In genomic region chr10:50624866-50625491, GRCh38 we compare ENCODE assay signal across 8 cellular contexts. TPM values are rescaled to one million over a fixed set of nuclear protein-coding genes. Genes with fewer than 3 reads are reported as not detected.
A peak's percentile ranks its signal among the peaks of the same experiment; 100 is the strongest.
DNase-seq lines count a peak whose midpoint lies in the region; ATAC-seq and TF ChIP-seq lines count a peak whose summit lies in the region.

No MANE protein-coding gene starts in this region.

- intact Hi-C loops in heart left ventricle (cut with DNase I): loop anchor here (1.0 to 10.0 kb wide), 23 partner anchors 48 to 340 kb away; no protein-coding TSS in a partner anchor

- DNase-seq in GM12865 (ENCODE audit: low read depth) (peak; percentile 85), GOT3 (lab: John Stamatoyannopoulos, UW) (peak; percentile 84), Kasumi-1 (lab: John Stamatoyannopoulos, UW) (peak; percentile 90 to 92), SKM-1 treated with dmso at 0.1 percent for 144 hours (lab: John Stamatoyannopoulos, UW; ENCODE audit: unreplicated experiment) (peak; percentile 78), adipocyte (ENCODE audit: low read depth) (peak; percentile 90), heart left ventricle (peak; percentile 70 to 93 (median 89)), pons (ENCODE audit: low spot score) (peak; percentile 83), OCI-M2 (lab: John Stamatoyannopoulos, UW; ENCODE audit: unreplicated experiment) (no peak)

- no peaks in the 10 kb centered on the region for H3K27me3 ChIP-seq in adipocyte (replicated peaks; ENCODE audit: control insufficient read depth, insufficient read depth, low read length)
- no peaks in the 10 kb centered on the region for H3K27me3 ChIP-seq in heart left ventricle

- TF ChIP-seq CTCF in GM12865 (IDR thresholded peaks at IDR 0.05; ENCODE audit: insufficient read depth, low read depth, low read length, missing control alignments): peak; percentile 54
- TF ChIP-seq CTCF in heart left ventricle (IDR thresholded peaks at IDR 0.05): peak; percentile 45 to 79 (median 65)

- H3K9me3 ChIP-seq in adipocyte (ENCODE audit: control insufficient read depth, low read length): no peaks in the 10 kb centered on the region
- no peaks in the 10 kb centered on the region for H3K9me3 ChIP-seq in heart left ventricle

- peak overlapping the region; percentile 96 to 99 (median 99) for H3K27ac ChIP-seq in heart left ventricle

- H3K4me3 ChIP-seq in GM12865 (ENCODE audit: low read depth, low read length): peak overlapping the region; percentile 98
- H3K4me3 ChIP-seq in adipocyte (ENCODE audit: low read length): peak overlapping the region; percentile 99
- H3K4me3 ChIP-seq in heart left ventricle: peak overlapping the region; percentile 68 to 98 (median 92)

- H3K36me3 ChIP-seq in adipocyte (ENCODE audit: control insufficient read depth, insufficient read depth, low read length, severe bottlenecking): no peaks in the 10 kb centered on the region
- H3K36me3 ChIP-seq in heart left ventricle: peaks cover 0 to 10% (median 3%) of the 10 kb centered on the region in 9 donors

- H3K9ac ChIP-seq in adipocyte (ENCODE audit: low read length): peak overlapping the region; percentile 91

- 0 to 1% (median 0%) methylated on average over 30 to 58 of the region's 58 CpGs for WGBS in heart left ventricle, 4 donors

- H3K4me1 ChIP-seq in adipocyte (ENCODE audit: control insufficient read depth, insufficient read depth, low read length): peaks cover 17% of the 10 kb centered on the region
- H3K4me1 ChIP-seq in heart left ventricle: peaks cover 0 to 29% (median 19%) of the 10 kb centered on the region in 12 donors

- ATAC-seq in heart left ventricle: peak; percentile 48 to 82 (median 68)

- TF ChIP-seq POLR2A in heart left ventricle (IDR thresholded peaks at IDR 0.05): peak in 1 of 2 donors; percentile 37

RNA-seq across cellular contexts. Expression of gene SGMS1, which starts 1.2 kb away (rescaled TPM):
- total RNA-seq in heart left ventricle: 10 to 100 TPM; 15.9 to 40.6 (median 19.6) TPM
- 10 to 100 TPM in 1 of 2 donors, 1 to 10 TPM in 1; 6.9 to 29.1 TPM for polyA plus RNA-seq in heart left ventricle
